In the genomic region with DNA sequence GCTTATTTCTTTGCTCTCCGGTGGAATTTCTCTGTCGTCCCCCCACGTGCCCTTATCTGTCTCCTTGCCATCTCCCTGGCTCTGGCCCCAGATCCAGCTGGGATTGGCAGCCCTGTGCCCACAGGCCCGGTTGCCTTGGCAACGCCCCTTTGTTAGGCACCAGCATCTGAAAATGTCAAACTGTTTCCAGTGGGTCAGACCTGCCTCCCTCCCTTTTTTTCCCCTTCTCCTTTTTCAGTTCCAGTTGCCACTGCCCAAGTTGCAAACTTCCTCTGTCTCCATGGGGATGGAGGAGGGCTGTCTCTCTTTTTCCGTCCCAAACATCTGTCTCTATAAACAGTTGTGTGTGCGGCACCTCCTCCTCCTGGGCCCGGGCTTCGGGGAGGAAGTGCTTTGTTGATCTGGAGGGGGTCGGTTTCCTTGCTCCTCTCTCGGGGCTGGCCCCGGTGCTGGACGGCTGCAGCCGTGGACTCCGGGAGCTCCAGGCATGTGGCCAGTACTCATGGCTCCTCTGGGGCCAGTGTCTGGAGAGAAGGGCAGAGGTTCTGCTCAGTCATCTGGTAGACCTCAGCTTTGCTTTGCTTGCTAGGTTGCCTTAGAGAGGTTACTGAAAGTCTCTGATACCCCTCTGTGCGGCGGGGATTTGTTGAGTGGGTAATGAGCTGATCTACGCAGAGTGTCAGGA, we compare ENCODE assay signal across 8 cellular contexts. TPM values are rescaled to one million over a fixed set of nuclear protein-coding genes. Genes with fewer than 3 reads are reported as not detected.
DNase-seq lines count a peak whose midpoint lies in the region; ATAC-seq and TF ChIP-seq lines count a peak whose summit lies in the region.

No MANE protein-coding gene starts in this region.

- no peaks in the 10 kb centered on the region for H3K27me3 Mint-ChIP-seq in CD8-positive, alpha-beta T cell (ENCODE audit: low read depth)
- H3K27me3 Mint-ChIP-seq in activated CD4-positive, alpha-beta T cell treated with anti-CD3 and anti-CD28 coated beads, Interleukin-2, amount 10 ng/mL, durations not matched to agents 7 days and 5 days: no peaks in the 10 kb centered on the region

- no peak overlapping the region for H2BK12ac ChIP-seq in neuronal stem cell (ENCODE audit: low read length)

- no peak overlapping the region for H4K8ac ChIP-seq in neuronal stem cell (ENCODE audit: low read depth, low read length)

- H3K79me1 ChIP-seq in neuronal stem cell (ENCODE audit: low read depth, low read length): no peaks in the 10 kb centered on the region

- H2AFZ ChIP-seq in neuronal stem cell (ENCODE audit: low read length): peak overlapping the region; percentile 70

- H3K36me3 Mint-ChIP-seq in CD8-positive, alpha-beta T cell: no peaks in the 10 kb centered on the region
- no peaks in the 10 kb centered on the region for H3K36me3 Mint-ChIP-seq in activated CD4-positive, alpha-beta T cell treated with anti-CD3 and anti-CD28 coated beads, Interleukin-2, amount 10 ng/mL, durations not matched to agents 7 days and 5 days (ENCODE audit: low read depth)

- peak overlapping the region; percentile 19 for H3K27ac ChIP-seq in CD8-positive, alpha-beta T cell (ENCODE audit: low read depth, low read length)
- no peak overlapping the region for H3K27ac ChIP-seq in neuronal stem cell (replicated peaks; ENCODE audit: low read length)

- peak overlapping the region; percentile 63 for H3K4me3 Mint-ChIP-seq in CD8-positive, alpha-beta T cell
- H3K4me3 Mint-ChIP-seq in activated CD4-positive, alpha-beta T cell treated with anti-CD3 and anti-CD28 coated beads, Interleukin-2, amount 10 ng/mL, durations not matched to agents 7 days and 5 days: no peak overlapping the region

- H3K4me3 ChIP-seq in CD8-positive, alpha-beta T cell (ENCODE audit: low read depth, low read length): peak overlapping the region; percentile 26
- H3K4me3 ChIP-seq in foreskin fibroblast (ENCODE audit: low read depth in 1 of 2, low read length in 2 of 2): peak overlapping the region in 1 of 2 donors; percentile 27
- H3K4me3 ChIP-seq in neuronal stem cell (ENCODE audit: low read length in 2 of 2): peak overlapping the region in 1 of 2 donors; percentile 27

- in situ Hi-C loops in KBM-7 (cut with MboI; ENCODE audit: low pct_unique_long_range_greater_than_20kb, low sequenced_read_pairs): no loop called here

- H3K23ac ChIP-seq in neuronal stem cell (ENCODE audit: low read depth, low read length, poor library complexity): no peak overlapping the region

- H2BK120ac ChIP-seq in neuronal stem cell (ENCODE audit: low read depth, low read length): no peak overlapping the region

- POLR2A ChIA-PET in CD8-positive, alpha-beta T cell (lab: Charles Lee): interaction anchor here (0.5 to 1.4 kb wide), 3 partner anchors 12 to 18 kb away, joined by 3 to 4 read pairs (median 3); no protein-coding TSS in a partner anchor
- POLR2A ChIA-PET in activated CD4-positive, alpha-beta T cell treated with anti-CD3 and anti-CD28 coated beads, Interleukin-2, amount 10 ng/mL, durations not matched to agents 7 days and 5 days (lab: Charles Lee): no interaction called here

- H3K18ac ChIP-seq in neuronal stem cell (ENCODE audit: low read length): no peak overlapping the region

- H3K9ac ChIP-seq in neuronal stem cell (ENCODE audit: low read depth, low read length, poor library complexity): no peak overlapping the region

- peak in 3 of 7 experiments; percentile 27 to 63 (median 36) for DNase-seq in CD8-positive, alpha-beta T cell
- peak; percentile 98 for DNase-seq in KBM-7
- peak; percentile 44 for DNase-seq in activated CD4-positive, alpha-beta T cell treated with anti-CD3 and anti-CD28 coated beads, Interleukin-2, amount 10 ng/mL, durations not matched to agents 7 days and 5 days
- peak; percentile 84 to 92 for DNase-seq in foreskin fibroblast
- no peak for DNase-seq in neuronal stem cell (ENCODE audit: low spot score)
- no peak for DNase-seq in NCI-H1436 (lab: John Stamatoyannopoulos, UW)
- DNase-seq in cerebellar nuclear complex (lab: John Stamatoyannopoulos, UW): no peak

- H3K36me3 ChIP-seq in CD8-positive, alpha-beta T cell (ENCODE audit: insufficient read depth, low read length): no peaks in the 10 kb centered on the region
- no peaks in the 10 kb centered on the region for H3K36me3 ChIP-seq in neuronal stem cell (replicated peaks in 1 of 2; ENCODE audit: control insufficient read depth in 2 of 2, insufficient read depth in 2 of 2, low read length in 2 of 2)

- peaks cover 18% of the 10 kb centered on the region for H3K4me1 Mint-ChIP-seq in CD8-positive, alpha-beta T cell (ENCODE audit: low read depth)
- peaks cover 21% of the 10 kb centered on the region for H3K4me1 Mint-ChIP-seq in activated CD4-positive, alpha-beta T cell treated with anti-CD3 and anti-CD28 coated beads, Interleukin-2, amount 10 ng/mL, durations not matched to agents 7 days and 5 days

- intact Hi-C loops in CD8-positive, alpha-beta T cell (cut with DNase I, micrococcal nuclease): no loop called here

- no CpG with 5 or more reads among the region's 18 CpGs for WGBS in neuronal stem cell (ENCODE audit: extremely low coverage in 2 of 2, insufficient read length in 2 of 2, insufficient replicate concordance in 1 of 2), 2 donors

- H3K9me3 Mint-ChIP-seq in CD8-positive, alpha-beta T cell: no peaks in the 10 kb centered on the region
- H3K9me3 Mint-ChIP-seq in activated CD4-positive, alpha-beta T cell treated with anti-CD3 and anti-CD28 coated beads, Interleukin-2, amount 10 ng/mL, durations not matched to agents 7 days and 5 days: no peaks in the 10 kb centered on the region

- CTCF ChIA-PET in CD8-positive, alpha-beta T cell (lab: Charles Lee): interaction anchor here (2.1 kb wide), 1 partner anchor 36 kb away, joined by 5 read pairs; the partner anchor contains the start of gene SOCS3
- CTCF ChIA-PET in activated CD4-positive, alpha-beta T cell treated with anti-CD3 and anti-CD28 coated beads, Interleukin-2, amount 10 ng/mL, durations not matched to agents 7 days and 5 days (lab: Charles Lee): interaction anchor here (1.0 to 2.2 kb wide), 4 partner anchors 8 to 16 kb away, joined by 3 to 6 read pairs (median 4); no protein-coding TSS in a partner anchor

- H3K4me2 ChIP-seq in neuronal stem cell (ENCODE audit: insufficient read depth, low read length, poor library complexity, severe bottlenecking): no peak overlapping the region

- peak overlapping the region; percentile 76 for H3K27ac Mint-ChIP-seq in CD8-positive, alpha-beta T cell
- H3K27ac Mint-ChIP-seq in activated CD4-positive, alpha-beta T cell treated with anti-CD3 and anti-CD28 coated beads, Interleukin-2, amount 10 ng/mL, durations not matched to agents 7 days and 5 days: peak overlapping the region; percentile 70

- no peak for TF ChIP-seq CTCF in CD8-positive, alpha-beta T cell (IDR thresholded peaks at IDR 0.05)
- no peak for TF ChIP-seq CTCF in foreskin fibroblast (IDR thresholded peaks at IDR 0.05; ENCODE audit: low read depth, low read length)

- no peak overlapping the region for H3K14ac ChIP-seq in neuronal stem cell (ENCODE audit: low read length)

- no peaks in the 10 kb centered on the region for H3K9me3 ChIP-seq in CD8-positive, alpha-beta T cell (ENCODE audit: low read length)
- no peaks in the 10 kb centered on the region for H3K9me3 ChIP-seq in neuronal stem cell (replicated peaks in 1 of 2; ENCODE audit: control insufficient read depth in 2 of 2, insufficient read depth in 1 of 2, low read depth in 1 of 2, low read length in 2 of 2)

- no peak overlapping the region for H3K4ac ChIP-seq in neuronal stem cell (ENCODE audit: low read length)

- H2BK5ac ChIP-seq in neuronal stem cell (ENCODE audit: low read length): no peak overlapping the region

- no peak overlapping the region for H2BK15ac ChIP-seq in neuronal stem cell (ENCODE audit: low read length)

- H3K4me1 ChIP-seq in CD8-positive, alpha-beta T cell (ENCODE audit: insufficient read depth, low read length): peaks cover 16% of the 10 kb centered on the region
- H3K4me1 ChIP-seq in neuronal stem cell (ENCODE audit: control insufficient read depth in 2 of 2, insufficient read depth in 1 of 2, low read depth in 1 of 2, low read length in 2 of 2): peaks cover 17 to 35% of the 10 kb centered on the region in 2 donors

- H3K27me3 ChIP-seq in CD8-positive, alpha-beta T cell (ENCODE audit: insufficient read depth, low read length): no peaks in the 10 kb centered on the region
- H3K27me3 ChIP-seq in neuronal stem cell (ENCODE audit: control insufficient read depth in 3 of 3, insufficient read depth in 3 of 3, low read depth in 1 of 3, low read length in 3 of 3): no peaks in the 10 kb centered on the region

- H4K91ac ChIP-seq in neuronal stem cell (ENCODE audit: low read depth, low read length, poor library complexity): no peak overlapping the region

- ATAC-seq in CD8-positive, alpha-beta T cell: peak; percentile 64
- no peak for ATAC-seq in GM19035 (IDR thresholded peaks at IDR 0.05; ENCODE audit: unreplicated experiment)

- H2AK5ac ChIP-seq in neuronal stem cell (ENCODE audit: low read depth, low read length): no peak overlapping the region

RNA-seq across cellular contexts. Expression of gene SOCS3, which starts 35.3 kb away (rescaled TPM):
- total RNA-seq in CD8-positive, alpha-beta T cell: 100 to 1,000 TPM; 279 to 283 TPM
- total RNA-seq in activated CD4-positive, alpha-beta T cell treated with anti-CD3 and anti-CD28 coated beads, Interleukin-2, amount 10 ng/mL, durations not matched to agents 7 days and 5 days: 10 to 100 TPM; 22.2 to 24.4 TPM
- 17.8 TPM for polyA plus RNA-seq in neuronal stem cell (2013, experiment 1 of 2)
- polyA plus RNA-seq in neuronal stem cell (2013, experiment 2 of 2): 18.2 TPM

RNA-seq across cellular contexts. Expression of gene PGS1, which starts 53.9 kb away (rescaled TPM):
- 10 to 100 TPM; 34.6 to 36.3 TPM for total RNA-seq in CD8-positive, alpha-beta T cell
- 10 to 100 TPM; 71.1 to 78.3 TPM for total RNA-seq in activated CD4-positive, alpha-beta T cell treated with anti-CD3 and anti-CD28 coated beads, Interleukin-2, amount 10 ng/mL, durations not matched to agents 7 days and 5 days
- 28.6 TPM for polyA plus RNA-seq in neuronal stem cell (2013, experiment 1 of 2)
- polyA plus RNA-seq in neuronal stem cell (2013, experiment 2 of 2): 27.5 TPM

Comparison
In these comparisons a context has a peak if more than half of its experiments do, and no peak if none do; other contexts are left out.
1. DNase-seq: peak in KBM-7 (single experiment), activated CD4-positive, alpha-beta T cell treated with anti-CD3 and anti-CD28 coated beads, Interleukin-2, amount 10 ng/mL, durations not matched to agents 7 days and 5 days (single experiment) and foreskin fibroblast (2 of 2); none in neuronal stem cell (single experiment), NCI-H1436 (single experiment) and cerebellar nuclear complex (0 of 2).
2. RNA of gene SOCS3, which starts 35.3 kb away (total RNA-seq): 279 to 283 TPM in CD8-positive, alpha-beta T cell; 22.2 to 24.4 TPM in activated CD4-positive, alpha-beta T cell treated with anti-CD3 and anti-CD28 coated beads, Interleukin-2, amount 10 ng/mL, durations not matched to agents 7 days and 5 days; every median in the first group is over 10 times any median in the second.